24 cellular contexts compared by ENCODE assay signal in the genomic region with DNA sequence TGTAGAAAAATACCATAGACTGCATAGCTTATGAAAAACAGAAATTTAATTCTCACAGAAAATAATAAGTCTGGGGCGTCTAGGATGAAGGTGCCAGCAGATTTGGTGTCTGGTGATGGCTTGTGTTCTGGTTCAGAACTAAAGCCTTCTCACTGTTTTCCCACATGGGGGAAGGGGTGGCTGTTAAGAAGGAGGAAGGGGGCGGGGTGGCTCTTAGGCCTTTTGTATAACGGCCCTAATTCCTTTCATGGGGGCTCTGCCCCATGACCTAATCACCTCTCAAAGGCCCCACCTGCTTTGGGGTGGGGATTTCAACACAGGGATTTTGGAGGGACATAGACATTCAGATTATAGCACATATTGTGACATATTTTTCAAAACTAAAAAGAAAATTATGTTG.
A peak's percentile ranks its signal among the peaks of the same experiment; 100 is the strongest.
DNase-seq lines count a peak whose midpoint lies in the region; ATAC-seq and TF ChIP-seq lines count a peak whose summit lies in the region.
"Had no signal": no experiment of that assay in that cellular context is flagged by ENCODE, and none has a peak within 500 bp of the region (broad histone marks: within the 10 kb centered on the region; RNA-seq: fewer than 3 reads in every experiment).

No MANE protein-coding gene starts in this region.

- WGBS in hepatocyte (ENCODE audit: low lambda C conversion rate, missing lambda C conversion rate) = 58% methylated on average over 3 of the region's 3 CpGs
- WGBS in mesendoderm (ENCODE audit: extremely low coverage, insufficient coverage, low lambda C conversion rate) = no CpG with 5 or more reads among the region's 3 CpGs

- peak; percentile 4 for DNase-seq in H7
- peak; percentile 5 for DNase-seq in NT2/D1 (ENCODE audit: low read depth, low spot score)
- peak; percentile 5 for DNase-seq in hepatocyte (ENCODE audit: low spot score)
- peak; percentile 65 for DNase-seq in mesendoderm
- DNase-seq in NOMO-1 treated with DMSO at 0.1 percent for 48 hours (lab: John Stamatoyannopoulos, UW; ENCODE audit: unreplicated experiment) = no peak
- no peak for DNase-seq in activated naive CD4-positive, alpha-beta T cell treated with anti-CD3 and anti-CD28 coated beads, Interleukin-2, amount 10 ng/mL, durations not matched to agents 7 days and 5 days
- DNase-seq: AML-193; CD4-positive, alpha-beta T cell; NCI-H1048; NCI-H1417; NCI-H1694; NCI-H2029 treated with DMSO at 0.1 percent for 48 hours; NCI-H2227 treated with DMSO at 0.1 percent for 48 hours; NCI-H510A; NCI-H69; Right ventricle myocardium superior; RPMI8226; T-cell had no signal

- no peaks in the 10 kb centered on the region for H3K9me2 ChIP-seq in hepatocyte (replicated peaks; ENCODE audit: insufficient read depth)

- no peak overlapping the region for H4K8ac ChIP-seq in mesendoderm (ENCODE audit: low read depth, low read length)

- H3K27me3 ChIP-seq in H7 (ENCODE audit: control insufficient read depth, insufficient read depth, low read length) (no peaks in the 10 kb centered on the region), NT2/D1 (ENCODE audit: insufficient read depth, insufficient read length) (no peaks in the 10 kb centered on the region), hepatocyte (no peaks in the 10 kb centered on the region), mesendoderm (ENCODE audit: insufficient read depth, low read length, poor library complexity) (no peaks in the 10 kb centered on the region)
- H3K27me3 ChIP-seq: BLaER1 treated with 17β-estradiol and CSF1 and Interleukin-3, amounts not matched to agents 10 nM and 100 nM; SJSA1 had no signal

- H3K27ac ChIP-seq in hepatocyte (no peak overlapping the region), mesendoderm (ENCODE audit: low read depth, low read length) (no peak overlapping the region)
- H3K27ac ChIP-seq: A549; BLaER1 treated with 17β-estradiol and CSF1 and Interleukin-3, amounts not matched to agents 10 nM and 100 nM; KMS-11; SJSA1 had no signal

- H3K9me3 ChIP-seq in NT2/D1 (ENCODE audit: insufficient read depth, low read length) (peaks cover 15% of the 10 kb centered on the region; the same call in 1 of the 2 replicates), hepatocyte (ENCODE audit: low read depth) (no peaks in the 10 kb centered on the region)
- H3K9me3 ChIP-seq: A549; BLaER1 treated with 17β-estradiol and CSF1 and Interleukin-3, amounts not matched to agents 10 nM and 100 nM; SJSA1 had no signal

- H3K79me1 ChIP-seq in mesendoderm (ENCODE audit: low read length) = no peaks in the 10 kb centered on the region

- CTCF ChIA-PET in activated naive CD4-positive, alpha-beta T cell treated with anti-CD3 and anti-CD28 coated beads, Interleukin-2, amount 10 ng/mL, durations not matched to agents 7 days and 5 days (lab: Charles Lee) = no interaction called here

- no peaks in the 10 kb centered on the region for H3K36me3 Mint-ChIP-seq in activated naive CD4-positive, alpha-beta T cell treated with anti-CD3 and anti-CD28 coated beads, Interleukin-2, amount 10 ng/mL, durations not matched to agents 7 days and 5 days
- H3K36me3 Mint-ChIP-seq: IgD-negative memory B cell, T-cell had no signal

- no peak overlapping the region for H2BK5ac ChIP-seq in mesendoderm (ENCODE audit: low read length)

- no peak overlapping the region for H3K4me2 ChIP-seq in hepatocyte
- no peak overlapping the region for H3K4me2 ChIP-seq in mesendoderm (ENCODE audit: low read length)
- H3K4me2 ChIP-seq: A549; BLaER1 treated with 17β-estradiol and CSF1 and Interleukin-3, amounts not matched to agents 10 nM and 100 nM; KMS-11 had no signal

- ATAC-seq in GM19324 (IDR thresholded peaks at IDR 0.05; ENCODE audit: low FRiP score, unreplicated experiment) = no peak
- ATAC-seq: A549, T-cell had no signal

- H3K4me3 ChIP-seq in H7 (ENCODE audit: insufficient read depth, low read depth, low read length) (no peak overlapping the region), NT2/D1 (ENCODE audit: insufficient read length, low read depth) (no peak overlapping the region), hepatocyte (no peak overlapping the region), mesendoderm (ENCODE audit: low read length) (no peak overlapping the region)
- H3K4me3 ChIP-seq: A549; BLaER1 treated with 17β-estradiol and CSF1 and Interleukin-3, amounts not matched to agents 10 nM and 100 nM; SJSA1 had no signal

- H3K18ac ChIP-seq in mesendoderm (ENCODE audit: low read length) = no peak overlapping the region

- no peaks in the 10 kb centered on the region for H3K79me2 ChIP-seq in hepatocyte
- H3K79me2 ChIP-seq in mesendoderm (ENCODE audit: control insufficient read depth, insufficient read depth, low read length) = no peaks in the 10 kb centered on the region

- no peak overlapping the region for H3K56ac ChIP-seq in mesendoderm (ENCODE audit: low read length)

- H3K4me1 Mint-ChIP-seq in activated naive CD4-positive, alpha-beta T cell treated with anti-CD3 and anti-CD28 coated beads, Interleukin-2, amount 10 ng/mL, durations not matched to agents 7 days and 5 days = no peaks in the 10 kb centered on the region
- H3K4me1 Mint-ChIP-seq: IgD-negative memory B cell, T-cell had no signal

- H3K4ac ChIP-seq in mesendoderm (ENCODE audit: low read depth, low read length) = no peak overlapping the region

- H3K4me3 Mint-ChIP-seq in activated naive CD4-positive, alpha-beta T cell treated with anti-CD3 and anti-CD28 coated beads, Interleukin-2, amount 10 ng/mL, durations not matched to agents 7 days and 5 days = no peak overlapping the region
- H3K4me3 Mint-ChIP-seq: CD4-positive, alpha-beta T cell; IgD-negative memory B cell; T-cell had no signal

- H2AFZ ChIP-seq in hepatocyte = no peak overlapping the region

- no peak overlapping the region for H2BK15ac ChIP-seq in mesendoderm (replicated peaks; ENCODE audit: low read depth)

- H3K27ac Mint-ChIP-seq in activated naive CD4-positive, alpha-beta T cell treated with anti-CD3 and anti-CD28 coated beads, Interleukin-2, amount 10 ng/mL, durations not matched to agents 7 days and 5 days = no peak overlapping the region
- H3K27ac Mint-ChIP-seq: CD4-positive, alpha-beta T cell; IgD-negative memory B cell; T-cell had no signal

- H3K4me1 ChIP-seq in NT2/D1 (ENCODE audit: insufficient read depth, insufficient read length) = no peaks in the 10 kb centered on the region
- H3K4me1 ChIP-seq in hepatocyte (ENCODE audit: insufficient read depth) = no peaks in the 10 kb centered on the region
- H3K4me1 ChIP-seq in mesendoderm (ENCODE audit: control insufficient read depth, low read depth, low read length) = no peaks in the 10 kb centered on the region
- H3K4me1 ChIP-seq: A549, SJSA1 had no signal

- H3K9ac ChIP-seq in NT2/D1 (ENCODE audit: insufficient read length, low read depth) = no peak overlapping the region
- no peak overlapping the region for H3K9ac ChIP-seq in mesendoderm (ENCODE audit: low read length)
- H3K9ac ChIP-seq: BLaER1 treated with 17β-estradiol and CSF1 and Interleukin-3, amounts not matched to agents 10 nM and 100 nM; KMS-11 had no signal

- TF ChIP-seq CTCF in hepatocyte (IDR thresholded peaks at IDR 0.05; ENCODE audit: poor library complexity) = no peak

- no peaks in the 10 kb centered on the region for H3K36me3 ChIP-seq in H7 (replicated peaks; ENCODE audit: control insufficient read depth, insufficient read depth, low read length)
- H3K36me3 ChIP-seq in NT2/D1 (ENCODE audit: insufficient read depth, insufficient read length, low read length) = no peaks in the 10 kb centered on the region
- no peaks in the 10 kb centered on the region for H3K36me3 ChIP-seq in hepatocyte (replicated peaks; ENCODE audit: insufficient read depth, low read depth)
- no peaks in the 10 kb centered on the region for H3K36me3 ChIP-seq in mesendoderm (ENCODE audit: control insufficient read depth, insufficient read depth, low read length)
- H3K36me3 ChIP-seq: BLaER1 treated with 17β-estradiol and CSF1 and Interleukin-3, amounts not matched to agents 10 nM and 100 nM; SJSA1 had no signal

- no peak overlapping the region for H2BK120ac ChIP-seq in mesendoderm (ENCODE audit: low read depth, low read length)

- H2AK5ac ChIP-seq in mesendoderm (ENCODE audit: low read length) = no peak overlapping the region

- H3K27me3 Mint-ChIP-seq in activated naive CD4-positive, alpha-beta T cell treated with anti-CD3 and anti-CD28 coated beads, Interleukin-2, amount 10 ng/mL, durations not matched to agents 7 days and 5 days = no peaks in the 10 kb centered on the region
- H3K27me3 Mint-ChIP-seq: CD4-positive, alpha-beta T cell; IgD-negative memory B cell; T-cell had no signal

- no peak overlapping the region for H4K5ac ChIP-seq in mesendoderm (ENCODE audit: low read length)

- H3K23ac ChIP-seq in mesendoderm (ENCODE audit: low read length) = no peak overlapping the region

- no peaks in the 10 kb centered on the region for H4K20me1 ChIP-seq in hepatocyte (ENCODE audit: insufficient read depth, poor library complexity, severe bottlenecking)
- H4K20me1 ChIP-seq: BLaER1 treated with 17β-estradiol and CSF1 and Interleukin-3, amounts not matched to agents 10 nM and 100 nM had no signal

- no peaks in the 10 kb centered on the region for H3K9me3 Mint-ChIP-seq in activated naive CD4-positive, alpha-beta T cell treated with anti-CD3 and anti-CD28 coated beads, Interleukin-2, amount 10 ng/mL, durations not matched to agents 7 days and 5 days
- H3K9me3 Mint-ChIP-seq: CD4-positive, alpha-beta T cell; IgD-negative memory B cell had no signal

Comparison
In these comparisons a context has a peak if more than half of its experiments do, and no peak if none do; other contexts are left out.
1. DNase-seq: peak in H7 (single experiment), NT2/D1 (single experiment), hepatocyte (single experiment) and mesendoderm (single experiment); none in NOMO-1 treated with DMSO at 0.1 percent for 48 hours (single experiment) and activated naive CD4-positive, alpha-beta T cell treated with anti-CD3 and anti-CD28 coated beads, Interleukin-2, amount 10 ng/mL, durations not matched to agents 7 days and 5 days (single experiment).